In the genomic region with DNA sequence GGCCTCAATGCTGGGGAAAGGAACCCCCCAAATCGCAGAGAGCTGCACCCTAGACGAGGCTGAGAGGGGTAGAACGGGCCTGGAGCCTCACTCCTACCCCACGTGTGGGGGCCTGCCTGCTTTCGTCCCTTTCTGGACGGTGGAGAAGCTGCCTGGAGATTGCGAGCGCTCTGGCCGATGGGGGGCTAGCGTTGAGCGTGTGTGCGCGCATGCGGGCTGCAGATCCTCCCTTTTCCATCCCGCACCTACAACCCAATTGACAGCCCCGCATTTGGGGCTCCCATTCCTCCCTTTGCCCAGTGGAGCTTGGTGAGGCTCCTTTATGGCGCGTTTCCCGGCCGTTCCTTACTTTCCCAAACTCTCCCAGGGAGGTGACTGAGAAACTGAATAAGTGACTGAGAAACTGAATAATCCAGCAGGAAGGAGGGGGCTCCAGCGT, we compare ENCODE assay signal across 8 cellular contexts.
A peak's percentile ranks its signal among the peaks of the same experiment; 100 is the strongest.
DNase-seq lines count a peak whose midpoint lies in the region; TF ChIP-seq lines count a peak whose summit lies in the region.

No MANE protein-coding gene starts in this region.

- no peak for TF ChIP-seq CTCF in GM10248 (IDR thresholded peaks at IDR 0.05; ENCODE audit: control extremely low read depth, extremely low read depth, low read depth, missing control alignments)
- no peak for TF ChIP-seq CTCF in OCI-LY1 (IDR thresholded peaks at IDR 0.05; ENCODE audit: low read length)
- TF ChIP-seq CTCF in neutrophil (IDR thresholded peaks at IDR 0.05), result no peak

- H2AFZ ChIP-seq in OCI-LY1 (ENCODE audit: low read length), result no peak overlapping the region

- H3K36me3 ChIP-seq in OCI-LY1 (ENCODE audit: insufficient read depth, low read length) (peaks cover 2% of the 10 kb centered on the region; the same call in 1 of the 2 replicates), neutrophil (peaks cover 9% of the 10 kb centered on the region)

- peak overlapping the region; percentile 81 for H3K9ac ChIP-seq in OCI-LY1 (ENCODE audit: low read length)

- H3K9me2 ChIP-seq in OCI-LY1 (ENCODE audit: low read depth, low read length), result no peaks in the 10 kb centered on the region

- no peaks in the 10 kb centered on the region for H3K79me2 ChIP-seq in OCI-LY1 (ENCODE audit: insufficient read depth, low read length)

- peak overlapping the region; percentile 78 for H3K4me3 ChIP-seq in OCI-LY1 (ENCODE audit: low read depth, low read length, poor library complexity, severe bottlenecking)
- H3K4me3 ChIP-seq in neutrophil (ENCODE audit: low read depth in 1 of 2, low read length in 1 of 2), result peak overlapping the region; percentile 68 to 80

- H3K4me2 ChIP-seq in OCI-LY1 (ENCODE audit: low read length), result peak overlapping the region; percentile 92

- H3K27me3 ChIP-seq in OCI-LY1 (ENCODE audit: insufficient read depth, low read length) (no peaks in the 10 kb centered on the region), neutrophil (peaks cover 41% of the 10 kb centered on the region)

- H3K4me1 ChIP-seq in OCI-LY1 (ENCODE audit: insufficient read depth, low read length, severe bottlenecking), result peaks cover 36% of the 10 kb centered on the region
- H3K4me1 ChIP-seq in neutrophil (ENCODE audit: control insufficient read depth in 1 of 2, insufficient read depth in 1 of 2, low read depth in 1 of 2, low read length in 1 of 2), result peaks cover 32 to 34% of the 10 kb centered on the region in 2 experiments

- DNase-seq in GM10248 (ENCODE audit: extremely low spot score) (peak; percentile 45), epithelial cell of prostate (ENCODE audit: low read depth, low spot score) (no peak), NOMO-1 (lab: John Stamatoyannopoulos, UW; ENCODE audit: unreplicated experiment in 2 of 2) (no peak), MV-4-11 (lab: John Stamatoyannopoulos, UW) (no peak), SKM-1 (lab: John Stamatoyannopoulos, UW; ENCODE audit: unreplicated experiment) (no peak), cerebellar cortex (ENCODE audit: low spot score) (no peak)

- no peaks in the 10 kb centered on the region for H3F3A ChIP-seq in OCI-LY1 (ENCODE audit: insufficient read depth, low read length)

- CTCF ChIA-PET in GM10248 (lab: Yijun Ruan, JAX), result interaction anchor here (1.1 to 4.0 kb wide), 5 partner anchors 9 to 92 kb away, joined by 3 to 21 read pairs (median 8); partner anchors contain the start of gene SLC7A6

- H3K9me3 ChIP-seq in OCI-LY1 (ENCODE audit: low read length) (no peaks in the 10 kb centered on the region), neutrophil (no peaks in the 10 kb centered on the region)

- H3K27ac ChIP-seq in OCI-LY1 (ENCODE audit: low read depth, low read length, poor library complexity, severe bottlenecking) (peak overlapping the region; percentile 71), epithelial cell of prostate (peak overlapping the region; percentile 98), neutrophil (peak overlapping the region; percentile 22)

- no peaks in the 10 kb centered on the region for H4K20me1 ChIP-seq in OCI-LY1 (ENCODE audit: insufficient read depth, low read length)

- POLR2A ChIA-PET in GM10248 (lab: Yijun Ruan, JAX), result interaction anchor here (0.6 kb wide), 1 partner anchor 335 kb away, joined by 3 read pairs; no protein-coding TSS in a partner anchor

Comparison
In these comparisons a context has a peak if more than half of its experiments do, and no peak if none do; other contexts are left out.
1. H3K27ac ChIP-seq: peak in every context shown above with its lines; median percentile 98 in epithelial cell of prostate; 71 in OCI-LY1; 22 in neutrophil.